8 cellular contexts compared by ENCODE assay signal in the genomic region with DNA sequence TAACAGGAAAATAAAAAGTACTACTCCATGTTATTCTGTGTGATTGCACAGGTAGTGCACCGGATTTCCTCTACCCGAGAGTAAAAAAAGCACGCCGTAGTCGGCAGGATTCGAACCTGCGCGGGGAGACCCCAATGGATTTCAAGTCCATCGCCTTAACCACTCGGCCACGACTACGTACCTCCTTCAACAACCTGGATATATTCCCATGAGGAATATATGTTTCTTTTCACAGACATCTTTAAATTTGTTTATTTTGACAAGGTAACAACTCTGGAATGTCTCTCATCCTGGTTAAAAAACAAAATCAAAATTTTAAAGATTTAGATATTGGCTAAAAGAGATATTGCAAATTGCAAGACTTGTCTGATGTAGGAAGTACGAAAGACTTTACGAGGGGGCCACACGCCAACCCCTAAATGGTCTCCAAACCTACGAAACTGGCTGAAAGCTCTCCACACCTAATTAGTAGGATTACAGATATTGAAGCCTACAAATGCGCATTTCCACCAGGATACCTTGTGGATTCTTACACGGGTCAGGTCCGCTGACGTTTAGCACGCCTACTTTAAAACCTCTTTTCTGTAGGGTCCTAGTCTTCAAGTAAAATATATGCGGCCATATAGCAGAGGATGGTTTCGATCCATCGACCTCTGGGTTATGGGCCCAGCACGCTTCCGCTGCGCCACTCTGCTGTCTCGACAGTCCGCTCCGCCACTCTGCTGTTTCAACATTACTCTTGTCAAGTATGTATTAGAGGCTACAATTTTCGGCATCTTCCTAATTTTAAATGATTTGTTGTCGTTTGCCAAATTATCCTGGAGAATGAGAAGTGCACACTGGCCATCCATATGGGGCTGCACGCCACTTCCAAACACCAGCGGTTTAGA. TPM values are rescaled to one million over a fixed set of nuclear protein-coding genes. Genes with fewer than 3 reads are reported as not detected.
A peak's percentile ranks its signal among the peaks of the same experiment; 100 is the strongest.
DNase-seq lines count a peak whose midpoint lies in the region; ATAC-seq and TF ChIP-seq lines count a peak whose summit lies in the region.

No MANE protein-coding gene starts in this region.

- TF ChIP-seq EP300 in suprapubic skin (IDR thresholded peaks at IDR 0.05), result no peak

- TF ChIP-seq CTCF in AG09309 (IDR thresholded peaks at IDR 0.05; ENCODE audit: control insufficient read depth, insufficient read depth, low read depth, low read length, missing control alignments), result no peak
- TF ChIP-seq CTCF in LNCaP clone FGC (IDR thresholded peaks at IDR 0.05; ENCODE audit: control insufficient read depth, extremely low read depth, insufficient read depth), result no peak
- TF ChIP-seq CTCF in suprapubic skin (IDR thresholded peaks at IDR 0.05), result no peak

- no peak overlapping the region for H3K27ac ChIP-seq in SJCRH30
- H3K27ac ChIP-seq in suprapubic skin, result no peak overlapping the region

- no peaks in the 10 kb centered on the region for H3K27me3 ChIP-seq in SJCRH30
- H3K27me3 ChIP-seq in suprapubic skin, result no peaks in the 10 kb centered on the region

- DNase-seq in AG09309 (ENCODE audit: low read depth) (peak; percentile 67), LNCaP clone FGC (ENCODE audit: low read depth) (peak; percentile 77), SJCRH30 (peak; percentile 75 to 84), foreskin melanocyte (peak; percentile 83), occipital lobe (lab: John Stamatoyannopoulos, UW) (peak; percentile 56), suprapubic skin (ENCODE audit: low spot score in 2 of 2) (peak in 1 of 2 donors; percentile 80)
- DNase-seq in activated gamma-delta T cell treated with anti-CD3 and anti-CD28 coated beads, Interleukin-2, amount 50 U/mL, for 16 hours (ENCODE audit: low read depth), result peak; percentile 74

- no peak for TF ChIP-seq POLR2A in suprapubic skin (IDR thresholded peaks at IDR 0.05)

- WGBS in suprapubic skin, result under 1% methylated on average over 34 of the region's 34 CpGs

- peak; percentile 51 for ATAC-seq in GM19395 (IDR thresholded peaks at IDR 0.05; ENCODE audit: unreplicated experiment)

- no peaks in the 10 kb centered on the region for H3K9me3 ChIP-seq in SJCRH30 (replicated peaks)
- no peaks in the 10 kb centered on the region for H3K9me3 ChIP-seq in suprapubic skin

- H3K4me3 ChIP-seq in AG09309 (ENCODE audit: control insufficient read depth, low read depth, low read length) (peak overlapping the region; percentile 34), LNCaP clone FGC (ENCODE audit: low read depth, low read length) (peak overlapping the region; percentile 66), SJCRH30 (peak overlapping the region; percentile 67), suprapubic skin (peak overlapping the region; percentile 49)

- H3K36me3 ChIP-seq in SJCRH30 (no peaks in the 10 kb centered on the region), suprapubic skin (no peaks in the 10 kb centered on the region)

- no peaks in the 10 kb centered on the region for H3K4me1 ChIP-seq in SJCRH30
- peaks cover 11% of the 10 kb centered on the region for H3K4me1 ChIP-seq in suprapubic skin

RNA-seq across cellular contexts. Expression of a gene that starts 52.3 kb away (rescaled TPM):
- 0.77 and 0.79 TPM in 2 replicates for total RNA-seq in SJCRH30 (2014; rRNA removed; shearing (Covaris generic))
- 2.3 TPM for total RNA-seq in occipital lobe
- total RNA-seq in suprapubic skin, result 10 to 100 TPM; 15.2 to 29.6 (median 23.7) TPM
